Comparison of ENCODE assay signal across 8 cellular contexts in genomic region chr15:90191795-90192494, GRCh38. TPM values are rescaled to one million over a fixed set of nuclear protein-coding genes. Genes with fewer than 3 reads are reported as not detected.
DNase-seq lines count a peak whose midpoint lies in the region; ATAC-seq and TF ChIP-seq lines count a peak whose summit lies in the region.

No MANE protein-coding gene starts in this region.

- DNase-seq in NCI-H524 treated with DMSO at 0.1 percent for 48 hours (lab: John Stamatoyannopoulos, UW): peak; percentile 74
- peak; percentile 19 for DNase-seq in activated effector memory CD4-positive, alpha-beta T cell treated with Interleukin-2 at 50 U/mL for 16 hours
- peak; percentile 68 for DNase-seq in left cardiac atrium
- DNase-seq in sigmoid colon: peak; percentile 95
- no peak for DNase-seq in smooth muscle cell (lab: John Stamatoyannopoulos, UW; ENCODE audit: unreplicated experiment)

- H3K4me1 ChIP-seq in BLaER1 (peaks cover 84% of the 10 kb centered on the region), sigmoid colon (peaks cover 0 to 80% (median 64%) of the 10 kb centered on the region in 4 donors), smooth muscle cell (ENCODE audit: low read depth) (no peaks in the 10 kb centered on the region)

- no peak overlapping the region for H2AFZ ChIP-seq in smooth muscle cell (ENCODE audit: low read depth)

- H3K4me3 ChIP-seq in BLaER1: peak overlapping the region; percentile 53
- no peak overlapping the region for H3K4me3 ChIP-seq in sigmoid colon
- no peak overlapping the region for H3K4me3 ChIP-seq in smooth muscle cell

- TF ChIP-seq EP300 in sigmoid colon (IDR thresholded peaks at IDR 0.05): no peak

- TF ChIP-seq CTCF in sigmoid colon (IDR thresholded peaks at IDR 0.05): no peak
- TF ChIP-seq CTCF in smooth muscle cell (IDR thresholded peaks at IDR 0.05; ENCODE audit: borderline replicate concordance, insufficient read depth, poor library complexity, severe bottlenecking): no peak

- peak; percentile 62 for ATAC-seq in HG03442 (IDR thresholded peaks at IDR 0.05; ENCODE audit: unreplicated experiment)
- peak; percentile 83 to 87 for ATAC-seq in left cardiac atrium

- in situ Hi-C loops in GM18951 (cut with MboI; ENCODE audit: low sequenced_read_pairs, unreplicated experiment): no loop called here

- H3K4me2 ChIP-seq in BLaER1: peak overlapping the region; percentile 97
- no peak overlapping the region for H3K4me2 ChIP-seq in smooth muscle cell

- no peaks in the 10 kb centered on the region for H4K20me1 ChIP-seq in BLaER1
- no peaks in the 10 kb centered on the region for H4K20me1 ChIP-seq in smooth muscle cell (ENCODE audit: low read depth)

- H3K27me3 ChIP-seq in BLaER1 (no peaks in the 10 kb centered on the region), sigmoid colon (no peaks in the 10 kb centered on the region), smooth muscle cell (ENCODE audit: low read depth) (no peaks in the 10 kb centered on the region)

- intact Hi-C loops in left cardiac atrium (cut with DNase I) (no loop called here), sigmoid colon (cut with DNase I) (no loop called here)

- H3K79me2 ChIP-seq in smooth muscle cell (ENCODE audit: low read depth): peaks cover 5% of the 10 kb centered on the region

- H3K9me3 ChIP-seq in BLaER1 (no peaks in the 10 kb centered on the region), sigmoid colon (no peaks in the 10 kb centered on the region), smooth muscle cell (replicated peaks; ENCODE audit: low read depth) (no peaks in the 10 kb centered on the region)

- WGBS in sigmoid colon, 2 donors: 9 to 17% methylated on average over 7 of the region's 7 CpGs
- 76% methylated on average over 7 of the region's 7 CpGs for WGBS in smooth muscle cell (ENCODE audit: low lambda C conversion rate)

- H3K36me3 ChIP-seq in BLaER1: no peaks in the 10 kb centered on the region
- H3K36me3 ChIP-seq in sigmoid colon: no peaks in the 10 kb centered on the region
- no peaks in the 10 kb centered on the region for H3K36me3 ChIP-seq in smooth muscle cell (ENCODE audit: low read depth)

- peak overlapping the region; percentile 91 for H3K9ac ChIP-seq in BLaER1
- H3K9ac ChIP-seq in smooth muscle cell (ENCODE audit: low read depth): no peak overlapping the region

- H3F3A ChIP-seq in smooth muscle cell (ENCODE audit: low read depth): no peaks in the 10 kb centered on the region

- peak overlapping the region; percentile 98 for H3K27ac ChIP-seq in BLaER1
- peak overlapping the region; percentile 96 to 99 (median 97) for H3K27ac ChIP-seq in sigmoid colon
- H3K27ac ChIP-seq in smooth muscle cell (ENCODE audit: low read depth): no peak overlapping the region

- TF ChIP-seq POLR2A in GM18951 (IDR thresholded peaks at IDR 0.05; ENCODE audit: extremely low read depth, insufficient read depth, insufficient read length) (peak; percentile 56), sigmoid colon (IDR thresholded peaks at IDR 0.05) (peak in 1 of 2 donors; percentile 15)

RNA-seq across cellular contexts. Expression of gene SEMA4B, which starts 9.2 kb away (rescaled TPM):
- 10 to 100 TPM; 26.2 to 41.2 TPM for total RNA-seq in left cardiac atrium
- 10 to 100 TPM; 42.0 to 72.4 (median 58.6) TPM for total RNA-seq in sigmoid colon
- 10 to 100 TPM; 10.6 to 94.5 (median 11.4) TPM for polyA plus RNA-seq in sigmoid colon
- 26.5 and 29.6 TPM in 2 replicates for total RNA-seq in smooth muscle cell
- 51.4 and 57.1 TPM in 2 replicates for polyA plus RNA-seq in smooth muscle cell

RNA-seq across cellular contexts. Expression of gene CIB1, which starts 41.8 kb away (rescaled TPM):
- total RNA-seq in left cardiac atrium (10 to 100 TPM; 53.2 to 55.0 TPM), sigmoid colon (10 to 100 TPM; 18.6 to 35.7 (median 35.5) TPM), smooth muscle cell (33.9 and 37.3 TPM in 2 replicates)
- polyA plus RNA-seq in sigmoid colon (100 to 1,000 TPM; 283 to 436 (median 359) TPM), smooth muscle cell (110 and 132 TPM in 2 replicates)

RNA-seq across cellular contexts. Expression of gene GDPGP1, which starts 42.1 kb away (rescaled TPM):
- total RNA-seq in left cardiac atrium: 10 to 100 TPM in 1 of 2 donors, 1 to 10 TPM in 1; 9.4 to 11.9 TPM
- total RNA-seq in sigmoid colon: 1 to 10 TPM; 3.0 to 7.5 (median 5.4) TPM
- 10 to 100 TPM in 1 of 3 donors, 1 to 10 TPM in 2; 7.9 to 12.7 (median 9.0) TPM for polyA plus RNA-seq in sigmoid colon
- total RNA-seq in smooth muscle cell: 0.09 and 0.40 TPM in 2 replicates
- polyA plus RNA-seq in smooth muscle cell: 0.21 and 1.2 TPM in 2 replicates

RNA-seq across cellular contexts. Expression of gene TTLL13, which starts 57.4 kb away (rescaled TPM):
- total RNA-seq in left cardiac atrium (not detected), sigmoid colon (not detected), smooth muscle cell (0.36 TPM in 1 of 2 replicates, not detected in the other)
- polyA plus RNA-seq in sigmoid colon (under 1 TPM in 1 of 3 donors, not detected in 2; 0.25 TPM), smooth muscle cell (0.15 and 0.19 TPM in 2 replicates)
